ENCODE assay signal across 1 cellular context in genomic region chr1:223717123-223717522, GRCh38.
TF ChIP-seq lines count a peak whose summit lies in the region.

No MANE protein-coding gene starts in this region.

TF ChIP-seq in IMR-90, 13 proteins besides CTCF, POLR2A, EP300 and RAD21:
- TF ChIP-seq SMC3 (IDR thresholded peaks at IDR 0.05; ENCODE audit: low read depth, low read length) = no peak
- peak; percentile 88 for TF ChIP-seq CEBPB (IDR thresholded peaks at IDR 0.05; ENCODE audit: low read depth, low read length)
- no peak for TF ChIP-seq NFE2L2 (IDR thresholded peaks at IDR 0.05; ENCODE audit: low read depth, low read length)
- no peak for TF ChIP-seq MAZ (IDR thresholded peaks at IDR 0.05; ENCODE audit: borderline replicate concordance, low read depth, low read length)
- TF ChIP-seq USF2 (IDR thresholded peaks at IDR 0.05; ENCODE audit: low read depth, low read length) = no peak
- no peak for TF ChIP-seq RFX5 (IDR thresholded peaks at IDR 0.05; ENCODE audit: low read depth, low read length)
- TF ChIP-seq ELK1 (IDR thresholded peaks at IDR 0.05; ENCODE audit: borderline replicate concordance, low read depth, low read length) = no peak
